In the genomic region with DNA sequence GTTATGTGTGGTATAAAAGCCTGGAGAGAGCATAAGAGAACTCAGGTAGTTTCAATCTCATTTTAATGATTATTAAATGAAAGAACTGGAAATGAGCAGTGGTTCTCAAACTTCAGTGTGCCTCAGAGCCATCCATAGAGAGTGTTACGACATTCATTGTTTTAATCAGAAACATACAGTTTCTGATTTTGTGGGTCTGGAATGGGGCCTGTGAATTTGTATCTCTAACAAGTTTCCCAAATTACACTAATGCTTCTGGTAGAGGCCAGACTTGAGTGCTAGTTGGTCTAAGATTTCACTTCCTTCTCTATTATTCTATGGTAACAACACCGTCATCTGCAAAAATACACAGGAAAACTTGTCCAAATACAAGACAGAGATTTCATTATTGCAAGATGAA, we compare ENCODE assay signal across 1 cellular context.
TF ChIP-seq lines count a peak whose summit lies in the region.

No MANE protein-coding gene starts in this region.

TF ChIP-seq in A549, 52 proteins besides CTCF, POLR2A, EP300 and RAD21 (continued from another document):
- TF ChIP-seq RFX5 (IDR thresholded peaks at IDR 0.05) (no peak), NFE2L2 (conservative IDR thresholded peaks at IDR 0.05; ENCODE audit: low read length) (no peak), CEBPB (IDR thresholded peaks at IDR 0.05) (no peak), HEYL (CRISPR knock-in tag; IDR thresholded peaks at IDR 0.05) (no peak), NR3C1 (IDR thresholded peaks at IDR 0.05) (no peak), JUNB (IDR thresholded peaks at IDR 0.05) (no peak), CBX8 (IDR thresholded peaks at IDR 0.05) (no peak)
TF ChIP-seq in A549: peak in this region for 0.
